ENCODE assay signal across 3 cellular contexts in the genomic region with DNA sequence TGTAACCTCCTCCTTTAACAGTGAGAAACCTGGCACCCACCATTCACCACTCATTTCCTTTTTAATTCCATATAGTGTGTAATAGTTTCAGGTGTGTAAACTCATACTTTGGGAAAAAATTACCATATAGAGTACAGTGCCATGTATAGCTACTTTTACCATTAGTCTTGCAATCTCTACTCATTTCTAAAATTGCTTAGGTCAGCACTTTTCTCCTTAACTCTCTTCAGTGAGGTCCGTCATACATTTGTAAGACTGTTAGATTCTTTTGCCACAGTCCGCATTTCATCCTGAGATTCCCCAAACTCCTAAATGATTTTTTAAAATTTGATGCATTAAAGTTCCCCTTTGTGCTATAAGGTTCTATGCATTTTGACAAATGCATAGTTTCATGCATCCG.
TF ChIP-seq lines count a peak whose summit lies in the region.

No MANE protein-coding gene starts in this region.

TF ChIP-seq in HepG2, 621 proteins besides CTCF, POLR2A, EP300 and RAD21:
- TF ChIP-seq MAFK (conservative IDR thresholded peaks at IDR 0.05 in 1 of 2, IDR thresholded peaks at IDR 0.05 in 1 of 2; ENCODE audit: low read length in 2 of 2) = peak; percentile 99 to 100
- TF ChIP-seq MAFG (CRISPR knock-in tag; IDR thresholded peaks at IDR 0.05) = no peak
- TF ChIP-seq MAFF (IDR thresholded peaks at IDR 0.05; ENCODE audit: low read depth, low read length) = peak; percentile 99

TF ChIP-seq in IMR-90, 13 proteins besides CTCF, POLR2A, EP300 and RAD21:
- no peak for TF ChIP-seq SMC3 (IDR thresholded peaks at IDR 0.05; ENCODE audit: low read depth, low read length)
- peak; percentile 100 for TF ChIP-seq MAFK (IDR thresholded peaks at IDR 0.05; ENCODE audit: low read depth, low read length)
TF ChIP-seq in IMR-90: peak in this region for 1.

TF ChIP-seq in H1, 55 proteins besides CTCF, POLR2A, EP300 and RAD21:
- TF ChIP-seq ZNF274 (IDR thresholded peaks at IDR 0.05; ENCODE audit: borderline replicate concordance, extremely low read depth, low read length) = no peak
- TF ChIP-seq MAFK (IDR thresholded peaks at IDR 0.05; ENCODE audit: low read depth, low read length) = peak; percentile 100
- no peak for TF ChIP-seq TEAD4 (IDR thresholded peaks at IDR 0.05; ENCODE audit: low read depth, low read length)
TF ChIP-seq in H1: peak in this region for 1.
